Comparison of ENCODE assay signal across 8 cellular contexts in the genomic region with DNA sequence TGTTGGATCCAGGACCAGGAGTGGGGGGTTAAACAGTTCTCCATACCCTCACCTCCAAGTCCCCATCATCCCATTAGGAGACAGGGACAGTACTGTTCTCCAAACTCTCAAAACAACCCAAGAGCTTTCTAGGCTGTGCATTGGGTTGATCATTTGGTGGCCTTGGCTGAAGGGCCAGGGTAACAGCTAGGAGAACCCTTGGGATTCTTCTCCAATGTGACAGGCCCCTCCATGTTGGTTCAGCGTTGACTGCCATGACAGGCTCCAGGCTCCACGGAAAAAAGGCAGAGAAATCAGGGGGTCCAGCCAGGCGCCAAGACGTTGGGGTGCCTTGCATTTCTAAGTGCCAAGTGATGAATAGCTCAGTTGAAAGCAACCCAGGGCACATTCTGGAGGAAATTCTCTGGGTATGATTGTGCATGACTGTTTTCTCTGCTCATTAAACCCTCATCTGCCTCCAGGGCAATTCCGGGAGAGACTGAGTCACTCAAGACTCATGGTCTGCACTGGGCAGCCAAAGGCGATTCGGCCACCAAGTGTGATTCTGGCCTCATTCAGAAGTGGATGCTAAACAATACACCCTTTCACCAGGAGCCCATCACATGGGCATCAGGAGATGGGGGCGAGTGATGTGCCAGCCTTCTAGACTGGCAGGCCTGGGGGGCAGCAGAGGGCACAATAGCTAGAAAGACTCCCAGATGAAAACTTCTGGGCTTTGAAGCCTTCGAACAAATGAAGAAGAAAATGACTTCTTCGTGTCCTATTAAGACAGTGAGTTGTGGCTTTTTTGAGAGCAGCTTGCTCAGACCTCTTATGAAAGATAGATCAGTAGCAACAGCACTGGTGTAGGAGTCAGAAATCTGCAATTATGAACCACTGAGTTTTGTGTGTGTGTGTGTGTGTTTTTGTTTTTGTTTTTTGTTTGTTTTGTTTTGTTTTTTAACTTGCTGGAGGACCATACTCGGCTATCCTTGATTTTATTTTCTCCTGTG. TPM values are rescaled to one million over a fixed set of nuclear protein-coding genes. Genes with fewer than 3 reads are reported as not detected.
DNase-seq lines count a peak whose midpoint lies in the region; ATAC-seq, FAIRE-seq and TF ChIP-seq lines count a peak whose summit lies in the region.

No MANE protein-coding gene starts in this region.

- H3K4me3 Mint-ChIP-seq in IgD-negative memory B cell (peak overlapping the region; percentile 73 to 94 (median 82)), astrocyte (ENCODE audit: unreplicated experiment) (no peak overlapping the region)

- no peaks in the 10 kb centered on the region for H3K27me3 ChIP-seq in astrocyte (ENCODE audit: insufficient read depth, low read length)
- H3K27me3 ChIP-seq in right lobe of liver: no peaks in the 10 kb centered on the region
- no peaks in the 10 kb centered on the region for H3K27me3 ChIP-seq in tibial nerve

- no peaks in the 10 kb centered on the region for H3K27me3 Mint-ChIP-seq in IgD-negative memory B cell
- peaks cover 3% of the 10 kb centered on the region for H3K27me3 Mint-ChIP-seq in astrocyte (ENCODE audit: low read depth, unreplicated experiment)

- 61% methylated on average over 3 of the region's 11 CpGs for WGBS in right lobe of liver (ENCODE audit: insufficient coverage, low coverage, low lambda C conversion rate, missing lambda C conversion rate)
- 44 to 51% methylated on average over 10 to 11 of the region's 11 CpGs for WGBS in tibial nerve, 2 donors

- peak; percentile 54 for DNase-seq in stimulated activated CD4-positive, alpha-beta T cell treated with anti-CD3 and anti-CD28 coated beads, Interleukin-1b, Interleukin-23, amount 100 ng/mL, for 48 hours
- DNase-seq in stimulated activated CD4-positive, alpha-beta T cell treated with anti-CD3 and anti-CD28 coated beads, Interleukin-12 subunit alpha, Interleukin-12 subunit beta, amount 100 ng/mL, for 4 hours: no peak
- DNase-seq in astrocyte (ENCODE audit: low read depth) (peak; percentile 96), right lobe of liver (no peak), tibial nerve (ENCODE audit: low spot score in 2 of 2) (no peak)

- peak overlapping the region; percentile 73 for H3K9ac ChIP-seq in astrocyte (ENCODE audit: low read length)

- H3K9me3 Mint-ChIP-seq in IgD-negative memory B cell: no peaks in the 10 kb centered on the region
- no peaks in the 10 kb centered on the region for H3K9me3 Mint-ChIP-seq in astrocyte (ENCODE audit: unreplicated experiment)

- peaks cover 99% of the 10 kb centered on the region for H3K79me2 ChIP-seq in astrocyte (ENCODE audit: insufficient read depth, low read length)

- H3K4me1 ChIP-seq in astrocyte (ENCODE audit: insufficient read depth, low read length) (peaks cover 63% of the 10 kb centered on the region), right lobe of liver (peaks cover 0 to 8% (median 0%) of the 10 kb centered on the region in 4 donors), tibial nerve (peaks cover 0 to 87% (median 82%) of the 10 kb centered on the region in 4 donors)

- peaks cover 61 to 93% (median 84%) of the 10 kb centered on the region in 3 donors for H3K4me1 Mint-ChIP-seq in IgD-negative memory B cell
- H3K4me1 Mint-ChIP-seq in astrocyte (ENCODE audit: low read depth, unreplicated experiment): peaks cover 33% of the 10 kb centered on the region

- TF ChIP-seq EP300 in tibial nerve (IDR thresholded peaks at IDR 0.05): peak in 1 of 2 donors; percentile 76

- intact Hi-C loops in right lobe of liver (cut with DNase I): no loop called here

- TF ChIP-seq CTCF in astrocyte (IDR thresholded peaks at IDR 0.05; ENCODE audit: insufficient read depth, low read depth, low read length): no peak
- TF ChIP-seq CTCF in right lobe of liver (IDR thresholded peaks at IDR 0.05): no peak
- TF ChIP-seq CTCF in tibial nerve (IDR thresholded peaks at IDR 0.05): no peak

- ATAC-seq in right lobe of liver: no peak
- no peak for ATAC-seq in HG02588 (IDR thresholded peaks at IDR 0.05; ENCODE audit: unreplicated experiment)
- ATAC-seq in HG02840 (IDR thresholded peaks at IDR 0.05; ENCODE audit: low FRiP score, unreplicated experiment): no peak

- no peak for TF ChIP-seq POLR2A in right lobe of liver (IDR thresholded peaks at IDR 0.05)
- TF ChIP-seq POLR2A in tibial nerve (IDR thresholded peaks at IDR 0.05): no peak

- H3K36me3 Mint-ChIP-seq in IgD-negative memory B cell (peaks cover 4% of the 10 kb centered on the region), astrocyte (ENCODE audit: low read depth, unreplicated experiment) (peaks cover 2% of the 10 kb centered on the region)

- FAIRE-seq in astrocyte (lab: Jason Lieb, UNC): peak; percentile 43

- H3K4me3 ChIP-seq in astrocyte (ENCODE audit: insufficient read depth, low read depth, low read length) (peak overlapping the region; percentile 16), right lobe of liver (no peak overlapping the region), tibial nerve (no peak overlapping the region)

- H4K20me1 ChIP-seq in astrocyte (ENCODE audit: insufficient read depth, low read length): peaks cover 45% of the 10 kb centered on the region

- H3K27ac Mint-ChIP-seq in IgD-negative memory B cell (peak overlapping the region; percentile 91 to 100 (median 97)), astrocyte (ENCODE audit: unreplicated experiment) (peak overlapping the region; percentile 58)

- peak overlapping the region; percentile 81 for H3K4me2 ChIP-seq in astrocyte (ENCODE audit: low read length)

- H2AFZ ChIP-seq in astrocyte (ENCODE audit: low read depth, low read length): no peak overlapping the region

- H3K9me3 ChIP-seq in astrocyte (ENCODE audit: insufficient read depth, low read depth, low read length) (no peaks in the 10 kb centered on the region), right lobe of liver (no peaks in the 10 kb centered on the region), tibial nerve (no peaks in the 10 kb centered on the region)

- H3K27ac ChIP-seq in astrocyte (ENCODE audit: low read depth, low read length) (peak overlapping the region; percentile 97), right lobe of liver (peak overlapping the region; percentile 16 to 43 (median 21)), tibial nerve (peak overlapping the region; percentile 34 to 93 (median 80))

- H3K36me3 ChIP-seq in astrocyte (ENCODE audit: insufficient read depth, low read length) (peaks cover 7% of the 10 kb centered on the region), right lobe of liver (no peaks in the 10 kb centered on the region), tibial nerve (no peaks in the 10 kb centered on the region)

RNA-seq across cellular contexts. Expression of a gene that starts 27.7 kb away (rescaled TPM):
- polyA plus RNA-seq in IgD-negative memory B cell: 176 TPM
- total RNA-seq in astrocyte: 148 and 154 TPM in 2 replicates
- total RNA-seq in right lobe of liver: 10 to 100 TPM; 12.2 to 64.1 (median 22.9) TPM
- total RNA-seq in tibial nerve: 100 to 1,000 TPM in 1 of 4 donors, 10 to 100 TPM in 3; 67.1 to 180 (median 84.8) TPM

Comparison
In these comparisons a context has a peak if more than half of its experiments do, and no peak if none do; other contexts are left out.
1. DNase-seq: peak in stimulated activated CD4-positive, alpha-beta T cell treated with anti-CD3 and anti-CD28 coated beads, Interleukin-1b, Interleukin-23, amount 100 ng/mL, for 48 hours (single experiment) and astrocyte (single experiment); none in stimulated activated CD4-positive, alpha-beta T cell treated with anti-CD3 and anti-CD28 coated beads, Interleukin-12 subunit alpha, Interleukin-12 subunit beta, amount 100 ng/mL, for 4 hours (single experiment), right lobe of liver (0 of 3) and tibial nerve (0 of 2).
2. H3K27ac ChIP-seq: peak in every context shown above with its lines; median percentile 97 in astrocyte; 80 in tibial nerve; 21 in right lobe of liver.